In the genomic region with DNA sequence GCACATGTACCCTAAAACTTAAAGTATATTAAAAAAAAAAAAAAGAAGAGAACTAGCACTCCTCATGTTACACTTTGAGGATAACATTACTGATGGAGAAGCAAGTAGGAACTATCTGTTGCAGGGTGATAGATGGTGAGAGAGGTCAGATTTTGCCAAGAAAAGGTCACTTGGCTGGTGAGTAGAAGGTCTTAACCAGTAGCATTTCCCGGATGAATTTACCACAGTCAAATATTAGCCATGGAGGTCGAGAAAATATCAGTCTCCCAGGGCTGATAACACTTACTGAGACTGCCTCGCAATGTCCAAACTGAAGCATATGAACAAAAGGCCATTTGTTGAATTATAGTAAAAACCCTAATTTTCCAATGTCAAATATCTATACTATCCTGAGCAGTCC, we compare ENCODE assay signal across 38 cellular contexts. TPM values are rescaled to one million over a fixed set of nuclear protein-coding genes. Genes with fewer than 3 reads are reported as not detected.
"Had no signal": no experiment of that assay in that cellular context is flagged by ENCODE, and none has a peak within 500 bp of the region (broad histone marks: within the 10 kb centered on the region; RNA-seq: fewer than 3 reads in every experiment).

No MANE protein-coding gene starts in this region.

- H3K9me3 Mint-ChIP-seq: activated CD4-positive, alpha-beta memory T cell treated with anti-CD3 and anti-CD28 coated beads for 36 hours; activated CD4-positive, alpha-beta T cell treated with anti-CD3 and anti-CD28 coated beads, Interleukin-2, amount 10 ng/mL, durations not matched to agents 24 days and 14 days; activated naive CD8-positive, alpha-beta T cell treated with anti-CD3 and anti-CD28 coated beads for 36 hours; activated naive CD8-positive, alpha-beta T cell treated with anti-CD3 and anti-CD28 coated beads, Interleukin-2, amount 50 U/mL, for 24 hours had no signal

- H3K4me1 ChIP-seq: adrenal gland, body of pancreas had no signal

- H3K4me3 Mint-ChIP-seq: activated CD4-positive, alpha-beta memory T cell treated with anti-CD3 and anti-CD28 coated beads for 36 hours; activated CD4-positive, alpha-beta T cell treated with anti-CD3 and anti-CD28 coated beads for 36 hours; activated CD4-positive, alpha-beta T cell treated with anti-CD3 and anti-CD28 coated beads, Interleukin-2, amount 10 ng/mL, durations not matched to agents 24 days and 14 days; activated CD8-positive, alpha-beta memory T cell treated with anti-CD3 and anti-CD28 coated beads, Interleukin-2, amount 10 ng/mL, durations not matched to agents 7 days and 5 days; activated CD8-positive, alpha-beta T cell treated with anti-CD3 and anti-CD28 coated beads, Interleukin-2, amount 10 ng/mL, durations not matched to agents 7 days and 5 days; activated naive CD4-positive, alpha-beta T cell treated with anti-CD3 and anti-CD28 coated beads for 36 hours; activated naive CD4-positive, alpha-beta T cell treated with anti-CD3 and anti-CD28 coated beads, Interleukin-2, amount 50 U/mL, for 24 hours; activated naive CD8-positive, alpha-beta T cell treated with anti-CD3 and anti-CD28 coated beads for 36 hours; activated naive CD8-positive, alpha-beta T cell treated with anti-CD3 and anti-CD28 coated beads, Interleukin-2, amount 50 U/mL, for 24 hours; activated T-helper 1 cell treated with anti-CD3 and anti-CD28 coated beads, Interleukin-12 subunit alpha, Interleukin-12 subunit beta, Interleukin-2, Interleukin-4 antibody, amounts not matched to agents 30 ng/mL and 10 ng/mL and 1 ng/mL, durations not matched to agents 14 hours and 24 hours and 36 hours had no signal

- H3K27me3 ChIP-seq: adrenal gland, body of pancreas, esophagus squamous epithelium, gastroesophageal sphincter had no signal

- H3K9me3 ChIP-seq: adrenal gland, body of pancreas, esophagus squamous epithelium, gastroesophageal sphincter had no signal

- DNase-seq: activated CD4-positive, alpha-beta memory T cell treated with anti-CD3 and anti-CD28 coated beads for 36 hours; activated CD4-positive, alpha-beta T cell treated with anti-CD3 and anti-CD28 coated beads for 36 hours; activated CD4-positive, alpha-beta T cell treated with anti-CD3 and anti-CD28 coated beads, Interleukin-2, amount 10 ng/mL, durations not matched to agents 24 days and 14 days; activated CD4-positive, CD25-positive, alpha-beta regulatory T cell; activated CD4-positive, CD25-positive, alpha-beta regulatory T cell treated with anti-CD3 and anti-CD28 coated beads, Interleukin-2, amount 50 U/mL, for 72 hours; activated CD8-positive, alpha-beta memory T cell treated with anti-CD3 and anti-CD28 coated beads, Interleukin-2, amount 10 ng/mL, durations not matched to agents 7 days and 5 days; activated CD8-positive, alpha-beta memory T cell treated with anti-CD3 and anti-CD28 coated beads, Interleukin-2, amount 50 U/mL, for 4 hours; activated CD8-positive, alpha-beta T cell treated with anti-CD3 and anti-CD28 coated beads, Interleukin-2, amount 10 ng/mL, durations not matched to agents 7 days and 5 days; activated effector memory CD4-positive, alpha-beta T cell treated with anti-CD3 and anti-CD28 coated beads, Interleukin-2, amount 50 U/mL, for 16 hours; activated naive CD4-positive, alpha-beta T cell treated with anti-CD3 and anti-CD28 coated beads for 36 hours; activated naive CD8-positive, alpha-beta T cell treated with anti-CD3 and anti-CD28 coated beads for 36 hours; activated naive CD8-positive, alpha-beta T cell treated with anti-CD3 and anti-CD28 coated beads, Interleukin-2, amount 50 U/mL, for 24 hours; activated T-cell treated with anti-CD3 and anti-CD28 coated beads, Interleukin-2, amount 50 U/mL, for 1 hour; activated T-cell treated with anti-CD3 and anti-CD28 coated beads, Interleukin-2, amount 50 U/mL, for 48 hours; adrenal gland; amygdala; aorta; body of pancreas; caudate nucleus; cortex of kidney; dermis blood vessel endothelial cell; effector CD8-positive, alpha-beta T cell; esophagus squamous epithelium; foreskin melanocyte; T-helper 2 cell had no signal

- ATAC-seq: activated CD4-positive, alpha-beta T cell treated with anti-CD3 and anti-CD28 coated beads for 36 hours; activated CD8-positive, alpha-beta memory T cell treated with anti-CD3 and anti-CD28 coated beads, Interleukin-2, amount 10 ng/mL, durations not matched to agents 7 days and 5 days; activated CD8-positive, alpha-beta T cell treated with anti-CD3 and anti-CD28 coated beads, Interleukin-2, amount 10 ng/mL, durations not matched to agents 7 days and 5 days; activated naive CD8-positive, alpha-beta T cell treated with anti-CD3 and anti-CD28 coated beads, Interleukin-2, amount 50 U/mL, for 24 hours; body of pancreas; gastroesophageal sphincter had no signal

- H3K27ac Mint-ChIP-seq: activated CD4-positive, alpha-beta memory T cell treated with anti-CD3 and anti-CD28 coated beads for 36 hours; activated CD4-positive, alpha-beta T cell treated with anti-CD3 and anti-CD28 coated beads for 36 hours; activated CD4-positive, alpha-beta T cell treated with anti-CD3 and anti-CD28 coated beads, Interleukin-2, amount 10 ng/mL, durations not matched to agents 24 days and 14 days; activated CD8-positive, alpha-beta memory T cell treated with anti-CD3 and anti-CD28 coated beads, Interleukin-2, amount 10 ng/mL, durations not matched to agents 7 days and 5 days; activated CD8-positive, alpha-beta T cell treated with anti-CD3 and anti-CD28 coated beads, Interleukin-2, amount 10 ng/mL, durations not matched to agents 7 days and 5 days; activated naive CD4-positive, alpha-beta T cell treated with anti-CD3 and anti-CD28 coated beads for 36 hours; activated naive CD4-positive, alpha-beta T cell treated with anti-CD3 and anti-CD28 coated beads, Interleukin-2, amount 50 U/mL, for 24 hours; activated naive CD8-positive, alpha-beta T cell treated with anti-CD3 and anti-CD28 coated beads for 36 hours; activated naive CD8-positive, alpha-beta T cell treated with anti-CD3 and anti-CD28 coated beads, Interleukin-2, amount 50 U/mL, for 24 hours; activated T-helper 1 cell treated with anti-CD3 and anti-CD28 coated beads, Interleukin-12 subunit alpha, Interleukin-12 subunit beta, Interleukin-2, Interleukin-4 antibody, amounts not matched to agents 30 ng/mL and 10 ng/mL and 1 ng/mL, durations not matched to agents 14 hours and 24 hours and 36 hours; activated T-helper 2 cell treated with anti-CD3 and anti-CD28 coated beads, Interferon-gamma antibody, Interleukin-2, Interleukin-4, amounts not matched to agents 10 μg/mL and 5 μg/mL and 100 μg/mL, durations not matched to agents 14 hours and 24 hours and 36 hours had no signal

- H3K36me3 Mint-ChIP-seq: activated CD4-positive, alpha-beta memory T cell treated with anti-CD3 and anti-CD28 coated beads for 36 hours; activated CD8-positive, alpha-beta memory T cell treated with anti-CD3 and anti-CD28 coated beads, Interleukin-2, amount 10 ng/mL, durations not matched to agents 7 days and 5 days; activated naive CD4-positive, alpha-beta T cell treated with anti-CD3 and anti-CD28 coated beads, Interleukin-2, amount 50 U/mL, for 24 hours; activated naive CD8-positive, alpha-beta T cell treated with anti-CD3 and anti-CD28 coated beads for 36 hours had no signal

- FAIRE-seq: colon, endometrium, endothelial cell of umbilical vein had no signal

- H3K27me3 Mint-ChIP-seq: activated CD4-positive, alpha-beta memory T cell treated with anti-CD3 and anti-CD28 coated beads for 36 hours; activated CD4-positive, alpha-beta T cell treated with anti-CD3 and anti-CD28 coated beads for 36 hours; activated CD4-positive, alpha-beta T cell treated with anti-CD3 and anti-CD28 coated beads, Interleukin-2, amount 10 ng/mL, durations not matched to agents 24 days and 14 days; activated CD8-positive, alpha-beta memory T cell treated with anti-CD3 and anti-CD28 coated beads, Interleukin-2, amount 10 ng/mL, durations not matched to agents 7 days and 5 days; activated naive CD4-positive, alpha-beta T cell treated with anti-CD3 and anti-CD28 coated beads, Interleukin-2, amount 50 U/mL, for 24 hours; activated naive CD8-positive, alpha-beta T cell treated with anti-CD3 and anti-CD28 coated beads for 36 hours; activated naive CD8-positive, alpha-beta T cell treated with anti-CD3 and anti-CD28 coated beads, Interleukin-2, amount 50 U/mL, for 24 hours had no signal

- H3K36me3 ChIP-seq: adrenal gland, esophagus squamous epithelium, gastroesophageal sphincter had no signal

- H3K4me3 ChIP-seq: adrenal gland, body of pancreas, esophagus squamous epithelium, gastroesophageal sphincter had no signal

- H3K27ac ChIP-seq: adrenal gland, epithelial cell of prostate, esophagus squamous epithelium, gastroesophageal sphincter had no signal

- H3K4me1 Mint-ChIP-seq: activated CD4-positive, alpha-beta T cell treated with anti-CD3 and anti-CD28 coated beads for 36 hours; activated CD4-positive, alpha-beta T cell treated with anti-CD3 and anti-CD28 coated beads, Interleukin-2, amount 10 ng/mL, durations not matched to agents 24 days and 14 days; activated CD8-positive, alpha-beta memory T cell treated with anti-CD3 and anti-CD28 coated beads, Interleukin-2, amount 10 ng/mL, durations not matched to agents 7 days and 5 days; activated naive CD4-positive, alpha-beta T cell treated with anti-CD3 and anti-CD28 coated beads, Interleukin-2, amount 50 U/mL, for 24 hours; activated naive CD8-positive, alpha-beta T cell treated with anti-CD3 and anti-CD28 coated beads for 36 hours; activated naive CD8-positive, alpha-beta T cell treated with anti-CD3 and anti-CD28 coated beads, Interleukin-2, amount 50 U/mL, for 24 hours had no signal

RNA-seq across cellular contexts. Expression of gene BBOX1, which starts 14.7 kb away (rescaled TPM):
- total RNA-seq: activated CD4-positive, alpha-beta memory T cell treated with anti-CD3 and anti-CD28 coated beads for 36 hours; activated CD4-positive, alpha-beta T cell treated with anti-CD3 and anti-CD28 coated beads for 36 hours; activated CD4-positive, alpha-beta T cell treated with anti-CD3 and anti-CD28 coated beads, Interleukin-2, amount 10 ng/mL, durations not matched to agents 24 days and 14 days; activated CD8-positive, alpha-beta memory T cell treated with anti-CD3 and anti-CD28 coated beads for 36 hours; activated CD8-positive, alpha-beta memory T cell treated with anti-CD3 and anti-CD28 coated beads, Interleukin-2, amount 10 ng/mL, durations not matched to agents 7 days and 5 days; activated CD8-positive, alpha-beta T cell treated with anti-CD3 and anti-CD28 coated beads, Interleukin-2, amount 10 ng/mL, durations not matched to agents 7 days and 5 days; activated naive CD4-positive, alpha-beta T cell treated with anti-CD3 and anti-CD28 coated beads for 36 hours; activated naive CD8-positive, alpha-beta T cell treated with anti-CD3 and anti-CD28 coated beads for 36 hours; activated T-helper 1 cell treated with anti-CD3 and anti-CD28 coated beads, Interleukin-12 subunit alpha, Interleukin-12 subunit beta, Interleukin-2, Interleukin-4 antibody, amounts not matched to agents 30 ng/mL and 10 ng/mL and 1 ng/mL, durations not matched to agents 14 hours and 24 hours and 36 hours; activated T-helper 2 cell treated with anti-CD3 and anti-CD28 coated beads, Interferon-gamma antibody, Interleukin-2, Interleukin-4, amounts not matched to agents 10 μg/mL and 5 μg/mL and 100 μg/mL, durations not matched to agents 14 hours and 24 hours and 36 hours; body of pancreas; dermis blood vessel endothelial cell; endothelial cell of umbilical vein; fibroblast of lung; fibroblast of villous mesenchyme; glomerular endothelial cell; T-helper 1 cell treated with Interleukin-12 subunit alpha and Interleukin-12 subunit beta and Interleukin-4 antibody, amounts not matched to agents 30 ng/mL and 1 ng/mL, for 36 hours had no signal
- polyA plus RNA-seq: adrenal gland, endothelial cell of umbilical vein, fibroblast of lung had no signal

RNA-seq across cellular contexts. Expression of gene FIBIN, which starts 32.0 kb away (rescaled TPM):
- total RNA-seq: activated CD4-positive, alpha-beta memory T cell treated with anti-CD3 and anti-CD28 coated beads for 36 hours; activated CD4-positive, alpha-beta T cell treated with anti-CD3 and anti-CD28 coated beads for 36 hours; activated CD4-positive, alpha-beta T cell treated with anti-CD3 and anti-CD28 coated beads, Interleukin-2, amount 10 ng/mL, durations not matched to agents 24 days and 14 days; activated CD8-positive, alpha-beta memory T cell treated with anti-CD3 and anti-CD28 coated beads for 36 hours; activated CD8-positive, alpha-beta memory T cell treated with anti-CD3 and anti-CD28 coated beads, Interleukin-2, amount 10 ng/mL, durations not matched to agents 7 days and 5 days; activated CD8-positive, alpha-beta T cell treated with anti-CD3 and anti-CD28 coated beads, Interleukin-2, amount 10 ng/mL, durations not matched to agents 7 days and 5 days; activated naive CD4-positive, alpha-beta T cell treated with anti-CD3 and anti-CD28 coated beads for 36 hours; activated naive CD8-positive, alpha-beta T cell treated with anti-CD3 and anti-CD28 coated beads for 36 hours; activated T-helper 1 cell treated with anti-CD3 and anti-CD28 coated beads, Interleukin-12 subunit alpha, Interleukin-12 subunit beta, Interleukin-2, Interleukin-4 antibody, amounts not matched to agents 30 ng/mL and 10 ng/mL and 1 ng/mL, durations not matched to agents 14 hours and 24 hours and 36 hours; activated T-helper 2 cell treated with anti-CD3 and anti-CD28 coated beads, Interferon-gamma antibody, Interleukin-2, Interleukin-4, amounts not matched to agents 10 μg/mL and 5 μg/mL and 100 μg/mL, durations not matched to agents 14 hours and 24 hours and 36 hours; endothelial cell of umbilical vein; glomerular endothelial cell; T-helper 1 cell treated with Interleukin-12 subunit alpha and Interleukin-12 subunit beta and Interleukin-4 antibody, amounts not matched to agents 30 ng/mL and 1 ng/mL, for 36 hours had no signal
- polyA plus RNA-seq: endothelial cell of umbilical vein had no signal
